In the genomic region with DNA sequence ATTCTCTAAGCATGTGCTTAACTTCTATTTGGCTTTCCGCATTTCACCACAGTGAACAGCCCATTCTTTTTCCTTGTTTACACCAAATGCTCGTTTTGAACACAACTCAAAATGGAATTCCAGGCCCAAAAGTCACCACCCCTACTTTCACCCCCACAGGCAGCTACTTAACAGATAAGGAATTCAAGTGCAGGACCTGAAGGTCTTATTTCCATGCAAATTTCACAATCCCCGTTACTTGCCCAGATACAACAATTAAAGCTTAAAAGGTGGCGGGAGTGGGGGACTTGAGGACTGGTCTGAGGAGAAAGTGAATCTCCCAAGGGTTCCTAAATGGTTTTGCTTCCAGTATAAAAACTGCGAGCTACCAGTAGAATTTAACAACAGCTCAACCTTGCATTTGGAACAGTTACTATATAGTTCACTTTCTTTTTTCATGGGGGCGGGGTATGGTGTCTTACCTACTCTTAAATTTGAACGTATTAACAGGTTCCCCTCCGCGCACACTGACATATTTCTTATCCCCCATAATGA, we compare ENCODE assay signal across 8 cellular contexts. TPM values are rescaled to one million over a fixed set of nuclear protein-coding genes. Genes with fewer than 3 reads are reported as not detected.
DNase-seq lines count a peak whose midpoint lies in the region; ATAC-seq, FAIRE-seq and TF ChIP-seq lines count a peak whose summit lies in the region.

No MANE protein-coding gene starts in this region.

- DNase-seq in AG08395 (ENCODE audit: low spot score) (peak; percentile 31), naive B cell (peak; percentile 24), GM12892 (ENCODE audit: insufficient read length) (no peak), glomerular visceral epithelial cell (ENCODE audit: extremely low spot score) (no peak), DMS114 treated with DMSO at 0.1 percent for 48 hours (lab: John Stamatoyannopoulos, UW; ENCODE audit: unreplicated experiment) (no peak)

- H3K4me1 Mint-ChIP-seq in naive B cell: peaks cover 16 to 30% (median 20%) of the 10 kb centered on the region in 3 donors

- H3K27me3 ChIP-seq in HUES64 (ENCODE audit: insufficient read depth, low read length) (no peaks in the 10 kb centered on the region), duodenal mucosa (ENCODE audit: control insufficient read depth in 1 of 2, insufficient read depth in 2 of 2, low read length in 2 of 2) (peaks cover 9 to 35% of the 10 kb centered on the region in 2 donors)

- no peaks in the 10 kb centered on the region for H3K36me3 ChIP-seq in HUES64 (ENCODE audit: insufficient read depth, low read length)
- no peaks in the 10 kb centered on the region for H3K36me3 ChIP-seq in duodenal mucosa (ENCODE audit: control insufficient read depth in 1 of 2, insufficient read depth in 2 of 2, low read length in 2 of 2)

- H3K4me1 ChIP-seq in HUES64 (ENCODE audit: insufficient read depth, low read length) (peaks cover 38% of the 10 kb centered on the region), duodenal mucosa (ENCODE audit: control insufficient read depth in 1 of 2, insufficient read depth in 2 of 2, low read length in 2 of 2) (no peaks in the 10 kb centered on the region)

- peak overlapping the region; percentile 87 to 95 (median 93) for H3K4me3 Mint-ChIP-seq in naive B cell

- peak overlapping the region; percentile 93 for H3K9ac ChIP-seq in HUES64 (ENCODE audit: low read depth, low read length)
- no peak overlapping the region for H3K9ac ChIP-seq in duodenal mucosa (ENCODE audit: low read depth in 1 of 2, low read length in 2 of 2)

- peak in 1 of 2 donors; percentile 22 for ATAC-seq in naive B cell (ENCODE audit: low read depth in 2 of 2)
- no peak for ATAC-seq in GM21737 (IDR thresholded peaks at IDR 0.05; ENCODE audit: unreplicated experiment)

- H3K36me3 Mint-ChIP-seq in naive B cell: no peaks in the 10 kb centered on the region

- H3K4me3 ChIP-seq in HUES64 (ENCODE audit: low read length) (peak overlapping the region; percentile 92), duodenal mucosa (ENCODE audit: low read depth in 1 of 2, low read length in 2 of 2) (peak overlapping the region; percentile 65 to 70)

- H3K9me3 ChIP-seq in HUES64 (ENCODE audit: insufficient read depth, low read depth, low read length): no peaks in the 10 kb centered on the region
- H3K9me3 ChIP-seq in duodenal mucosa (ENCODE audit: control insufficient read depth in 1 of 2, low read length in 2 of 2): peaks cover 5% of the 10 kb centered on the region in 2 donors

- H3K27me3 Mint-ChIP-seq in naive B cell: peaks cover 0 to 7% (median 0%) of the 10 kb centered on the region in 3 donors

- no peak for FAIRE-seq in GM12892 (lab: Jason Lieb, UNC)

- no peak for TF ChIP-seq POLR2A in GM12892 (IDR thresholded peaks at IDR 0.05; ENCODE audit: low read depth, low read length)

- peak overlapping the region; percentile 74 to 95 (median 85) for H3K27ac Mint-ChIP-seq in naive B cell

- H3K9me3 Mint-ChIP-seq in naive B cell: peaks cover 0 to 6% (median 0%) of the 10 kb centered on the region in 7 donors

- peak overlapping the region; percentile 96 for H3K27ac ChIP-seq in HUES64 (ENCODE audit: low read depth, low read length)
- no peak overlapping the region for H3K27ac ChIP-seq in duodenal mucosa (ENCODE audit: low read depth, low read length)

- 1% methylated on average over 8 of the region's 9 CpGs for WGBS in HUES64

RNA-seq across cellular contexts. Expression of a gene that starts 3.7 kb away (rescaled TPM):
- polyA plus RNA-seq in HUES64 (2013, experiment 1 of 2): 88.2 TPM
- 72.9 TPM for polyA plus RNA-seq in HUES64 (2013, experiment 2 of 2)
- 10 to 100 TPM in 2 of 6 donors, 1 to 10 TPM in 4; 5.4 to 13.8 (median 8.5) TPM for polyA plus RNA-seq in naive B cell (ENCODE audit: low read depth in 6 of 6)
- polyA plus RNA-seq in GM12892 (2012; ENCODE audit: missing spikeins): 0.06 TPM

Comparison
In these comparisons a context has a peak if more than half of its experiments do, and no peak if none do; other contexts are left out.
1. DNase-seq: peak in AG08395 (single experiment) and naive B cell (single experiment); none in GM12892 (single experiment), glomerular visceral epithelial cell (single experiment) and DMS114 treated with DMSO at 0.1 percent for 48 hours (single experiment).